Comparison of ENCODE assay signal across 21 cellular contexts in the genomic region with DNA sequence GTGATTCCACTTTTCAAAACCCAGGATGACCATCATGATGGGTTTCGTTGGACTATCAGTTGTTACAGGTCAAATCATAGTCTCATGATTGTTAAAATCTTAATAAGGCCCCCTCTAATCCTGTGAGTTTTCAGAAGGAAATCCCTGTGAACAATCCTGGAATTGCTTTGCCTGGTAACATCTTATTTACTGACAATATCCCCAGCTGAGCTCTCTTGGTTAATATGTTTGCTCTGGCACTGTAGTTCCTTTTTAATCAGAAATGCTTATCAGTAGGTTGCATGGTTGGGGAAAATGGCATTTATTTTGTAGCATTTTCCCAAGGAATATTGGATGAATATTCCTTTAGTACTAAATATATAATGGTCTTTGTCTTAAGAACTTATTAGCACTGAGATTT.
DNase-seq lines count a peak whose midpoint lies in the region; ATAC-seq, FAIRE-seq and TF ChIP-seq lines count a peak whose summit lies in the region.
"Had no signal": no experiment of that assay in that cellular context is flagged by ENCODE, and none has a peak within 500 bp of the region (broad histone marks: within the 10 kb centered on the region; RNA-seq: fewer than 3 reads in every experiment).

No MANE protein-coding gene starts in this region.

- no peak overlapping the region for H3K4me3 ChIP-seq in Panc1 (ENCODE audit: low read depth in 2 of 2, low read length in 2 of 2)
- no peak overlapping the region for H3K4me3 ChIP-seq in pancreas

- H3K4me3 Mint-ChIP-seq in Calu3 (ENCODE audit: low read depth, unreplicated experiment): no peak overlapping the region
- H3K4me3 Mint-ChIP-seq: CD4-positive, alpha-beta memory T cell had no signal

- intact Hi-C loops in Calu3 (cut with micrococcal nuclease; ENCODE audit: unreplicated experiment) (no loop called here), Panc1 (cut with micrococcal nuclease; ENCODE audit: unreplicated experiment) (no loop called here), pancreas (cut with DNase I) (no loop called here), left colon (cut with DNase I, micrococcal nuclease) (no loop called here)

- in situ Hi-C loops in Panc1 (cut with HindIII; ENCODE audit: low pct_unique_long_range_greater_than_20kb, low sequenced_read_pairs): no loop called here

- POLR2A ChIA-PET in Panc1 (lab: Charles Lee): no interaction called here

- peak overlapping the region; percentile 10 for H3K27ac Mint-ChIP-seq in Calu3 (ENCODE audit: unreplicated experiment)
- H3K27ac Mint-ChIP-seq: CD4-positive, alpha-beta memory T cell had no signal

- FAIRE-seq in islet of Langerhans (lab: Jason Lieb, UNC) (peak; percentile 66), pancreas (lab: Jason Lieb, UNC) (no peak), RCC 7860 (lab: Jason Lieb, UNC) (no peak)
- FAIRE-seq: A204.1, D721Med, G401.6, GM12891, GM19239, HTR-8/SVneo had no signal

- no peaks in the 10 kb centered on the region for H3K27me3 ChIP-seq in Panc1 (ENCODE audit: control insufficient read depth, insufficient read depth, low read length)
- no peaks in the 10 kb centered on the region for H3K27me3 ChIP-seq in pancreas
- H3K27me3 ChIP-seq: BE2C had no signal

- no peaks in the 10 kb centered on the region for H3K9me3 Mint-ChIP-seq in Calu3 (ENCODE audit: low read depth, unreplicated experiment)

- H3K27me3 Mint-ChIP-seq in Calu3 (ENCODE audit: unreplicated experiment): no peaks in the 10 kb centered on the region

- no TSS peak for BruUV-seq in Calu3 (replicated peaks; lab: Mats Ljungman, UMichigan)
- no TSS peak for BruUV-seq in Panc1 (replicated peaks; lab: Mats Ljungman, UMichigan)

- 32 to 47% methylated on average over 1 of the region's 1 CpG for WGBS in pancreas, 2 donors

- H3K4me1 ChIP-seq in Panc1 (ENCODE audit: control insufficient read depth, insufficient read depth, low read length) (peaks cover 40% of the 10 kb centered on the region), pancreas (peaks cover 21 to 47% (median 46%) of the 10 kb centered on the region in 3 donors)

- CTCF ChIA-PET in Calu3 (lab: Charles Lee) (no interaction called here), Panc1 (lab: Charles Lee) (no interaction called here)

- ATAC-seq in Panc1: no peak
- ATAC-seq in pancreas: peak; percentile 35 to 74 (median 65)
- no peak for ATAC-seq in left colon
- ATAC-seq: HCT116 had no signal

- peaks cover 54% of the 10 kb centered on the region for H3K4me1 Mint-ChIP-seq in Calu3 (ENCODE audit: low read depth, unreplicated experiment)
- H3K4me1 Mint-ChIP-seq: CD4-positive, alpha-beta memory T cell had no signal

- H3K36me3 ChIP-seq in Panc1 (ENCODE audit: control insufficient read depth, insufficient read depth, low read length) (no peaks in the 10 kb centered on the region; the same call in 1 of the 2 replicates), pancreas (no peaks in the 10 kb centered on the region)
- H3K36me3 ChIP-seq: BE2C had no signal

- DNase-seq in Calu3 (no peak), Panc1 (ENCODE audit: low read depth, low spot score) (no peak), pancreas (no peak), RCC 7860 (ENCODE audit: low spot score) (no peak), ureter (ENCODE audit: low spot score) (no peak), left colon (no peak)
- no peak for DNase-seq in central memory CD4-positive, alpha-beta T cell
- DNase-seq: BE2C; CD4-positive, alpha-beta memory T cell; DMS153; DMS79 treated with DMSO at 0.1 percent for 48 hours; EL had no signal

- H3K9me3 ChIP-seq in Panc1 (ENCODE audit: control insufficient read depth, insufficient read depth, low read depth, low read length) (no peaks in the 10 kb centered on the region), pancreas (no peaks in the 10 kb centered on the region)
- H3K9me3 ChIP-seq: BE2C had no signal

- H3K27ac ChIP-seq in Panc1 (ENCODE audit: low read length) (peak overlapping the region; percentile 69; the same call in 1 of the 2 replicates), pancreas (peak overlapping the region in 3 of 4 donors; percentile 4 to 71 (median 63))
- H3K27ac ChIP-seq: C4-2B had no signal

- no peak for TF ChIP-seq CTCF in Calu3 (IDR thresholded peaks at IDR 0.05; ENCODE audit: unreplicated experiment)
- no peak for TF ChIP-seq CTCF in Panc1 (IDR thresholded peaks at IDR 0.05)
- no peak for TF ChIP-seq CTCF in pancreas (IDR thresholded peaks at IDR 0.05)

- peaks cover 6% of the 10 kb centered on the region for H3K36me3 Mint-ChIP-seq in Calu3 (ENCODE audit: insufficient read depth, unreplicated experiment)
- H3K36me3 Mint-ChIP-seq: CD4-positive, alpha-beta memory T cell had no signal

Comparison
In these comparisons a context has a peak if more than half of its experiments do, and no peak if none do; other contexts are left out.
1. ATAC-seq: peak in pancreas (4 of 4); none in Panc1 (single experiment) and left colon (single experiment).